Comparison of ENCODE assay signal across 8 cellular contexts in genomic region chr2:11446733-11447248, GRCh38. TPM values are rescaled to one million over a fixed set of nuclear protein-coding genes. Genes with fewer than 3 reads are reported as not detected.
DNase-seq lines count a peak whose midpoint lies in the region; ATAC-seq, FAIRE-seq and TF ChIP-seq lines count a peak whose summit lies in the region.

No MANE protein-coding gene starts in this region.

- in situ Hi-C loops in ACHN (cut with HindIII; ENCODE audit: low pct_ligation_motif_present, low pct_unique_long_range_greater_than_20kb, low sequenced_read_pairs) = no loop called here

- H3K27ac Mint-ChIP-seq in effector memory CD8-positive, alpha-beta T cell = no peak overlapping the region
- H3K27ac Mint-ChIP-seq in stimulated activated naive CD8-positive, alpha-beta T cell treated with anti-CD3 and anti-CD28 coated beads, Interleukin-15, amount 100 ng/mL, for 72 hours = no peak overlapping the region

- no peak for TF ChIP-seq POLR2A in GM12891 (IDR thresholded peaks at IDR 0.05; ENCODE audit: low read depth, low read length)

- DNase-seq in ACHN (peak; percentile 59), GM12891 (ENCODE audit: insufficient read length, low spot score) (peak; percentile 35), NCI-H1694 treated with DMSO at 0.1 percent for 48 hours (lab: John Stamatoyannopoulos, UW) (peak; percentile 75), medulla oblongata (ENCODE audit: extremely low spot score) (peak; percentile 77)
- peak; percentile 17 to 53 for DNase-seq in activated CD4-positive, alpha-beta T cell treated with anti-CD3 and anti-CD28 coated beads for 4 hours
- DNase-seq in effector memory CD8-positive, alpha-beta T cell = peak; percentile 39 to 55 (median 40)
- peak; percentile 50 to 53 for DNase-seq in stimulated activated naive CD8-positive, alpha-beta T cell treated with anti-CD3 and anti-CD28 coated beads, Interleukin-15, amount 100 ng/mL, for 72 hours

- no peaks in the 10 kb centered on the region for H3K4me1 Mint-ChIP-seq in effector memory CD8-positive, alpha-beta T cell (ENCODE audit: low read depth in 2 of 2)
- H3K4me1 Mint-ChIP-seq in stimulated activated naive CD8-positive, alpha-beta T cell treated with anti-CD3 and anti-CD28 coated beads, Interleukin-15, amount 100 ng/mL, for 72 hours = no peaks in the 10 kb centered on the region

- no peak for FAIRE-seq in GM12891 (lab: Jason Lieb, UNC)

- no peaks in the 10 kb centered on the region for H3K27me3 Mint-ChIP-seq in effector memory CD8-positive, alpha-beta T cell
- no peaks in the 10 kb centered on the region for H3K27me3 Mint-ChIP-seq in stimulated activated naive CD8-positive, alpha-beta T cell treated with anti-CD3 and anti-CD28 coated beads, Interleukin-15, amount 100 ng/mL, for 72 hours

- peaks cover 10% of the 10 kb centered on the region for H3K36me3 Mint-ChIP-seq in effector memory CD8-positive, alpha-beta T cell (ENCODE audit: insufficient read depth)

- peak; percentile 43 for ATAC-seq in effector memory CD8-positive, alpha-beta T cell (replicated peaks)
- ATAC-seq in stimulated activated naive CD8-positive, alpha-beta T cell treated with anti-CD3 and anti-CD28 coated beads, Interleukin-15, amount 100 ng/mL, for 72 hours = peak; percentile 61
- ATAC-seq in GM21423 (IDR thresholded peaks at IDR 0.05; ENCODE audit: unreplicated experiment) = no peak

- H3K9me3 Mint-ChIP-seq in effector memory CD8-positive, alpha-beta T cell = no peaks in the 10 kb centered on the region
- peaks cover 7 to 12% of the 10 kb centered on the region in 2 donors for H3K9me3 Mint-ChIP-seq in stimulated activated naive CD8-positive, alpha-beta T cell treated with anti-CD3 and anti-CD28 coated beads, Interleukin-15, amount 100 ng/mL, for 72 hours

- H3K4me3 Mint-ChIP-seq in effector memory CD8-positive, alpha-beta T cell = no peak overlapping the region
- no peak overlapping the region for H3K4me3 Mint-ChIP-seq in stimulated activated naive CD8-positive, alpha-beta T cell treated with anti-CD3 and anti-CD28 coated beads, Interleukin-15, amount 100 ng/mL, for 72 hours

TF ChIP-seq in GM12891, 5 proteins besides CTCF, POLR2A, EP300 and RAD21:
- TF ChIP-seq POU2F2 (IDR thresholded peaks at IDR 0.05; ENCODE audit: low read depth, low read length) = no peak
- no peak for TF ChIP-seq SPI1 (IDR thresholded peaks at IDR 0.05; ENCODE audit: low read depth, low read length)
- TF ChIP-seq POLR2AphosphoS5 (IDR thresholded peaks at IDR 0.05; ENCODE audit: low read depth, low read length) = no peak
- TF ChIP-seq TAF1 (IDR thresholded peaks at IDR 0.05; ENCODE audit: low read depth, low read length) = no peak
- no peak for TF ChIP-seq PAX5 (IDR thresholded peaks at IDR 0.05; ENCODE audit: insufficient read depth, low read length, severe bottlenecking)

RNA-seq across cellular contexts. Expression of gene E2F6, which starts 19.2 kb away (rescaled TPM):
- polyA plus RNA-seq in GM12891 (2012; ENCODE audit: low read depth, missing spikeins) = 6.9 TPM
